Comparison of ENCODE assay signal across 23 cellular contexts in genomic region chr6:11181478-11182136, GRCh38. TPM values are rescaled to one million over a fixed set of nuclear protein-coding genes. Genes with fewer than 3 reads are reported as not detected.
DNase-seq lines count a peak whose midpoint lies in the region; ATAC-seq, FAIRE-seq and TF ChIP-seq lines count a peak whose summit lies in the region.
"Had no signal": no experiment of that assay in that cellular context is flagged by ENCODE, and none has a peak within 500 bp of the region (broad histone marks: within the 10 kb centered on the region; RNA-seq: fewer than 3 reads in every experiment).

No MANE protein-coding gene starts in this region.

- TF ChIP-seq RAD21 in HepG2 (CRISPR knock-in tag; IDR thresholded peaks at IDR 0.05) = no peak
- TF ChIP-seq RAD21 in H1 (IDR thresholded peaks at IDR 0.05 in 1 of 2, conservative IDR thresholded peaks at IDR 0.05 in 1 of 2; ENCODE audit: low read depth in 2 of 2, low read length in 2 of 2) = no peak

- no peaks in the 10 kb centered on the region for H3K23me2 ChIP-seq in H1 (ENCODE audit: low read depth, low read length)

- no TSS peak for BruUV-seq in HepG2 (replicated peaks; lab: Mats Ljungman, UMichigan)

- no peak overlapping the region for H3K4ac ChIP-seq in H1 (replicated peaks; ENCODE audit: insufficient read length, low read depth, low read length)

- H2BK120ac ChIP-seq in H1 (replicated peaks; ENCODE audit: low read depth, low read length) = no peak overlapping the region

- peak overlapping the region; percentile 45 for H3K27ac Mint-ChIP-seq in stimulated activated effector memory CD8-positive, alpha-beta T cell treated with anti-CD3 and anti-CD28 coated beads, Interleukin-12 subunit alpha, Interleukin-12 subunit beta, amount 100 ng/mL, for 72 hours
- H3K27ac Mint-ChIP-seq: B cell; CD4-positive, CD25-positive, alpha-beta regulatory T cell; CD8-positive, alpha-beta T cell; H9; HFFc6 had no signal

- DNase-seq in HepG2 (ENCODE audit: low spot score) (no peak), right lobe of liver (no peak), H1 (ENCODE audit: low read depth in 1 of 2, low spot score in 2 of 2) (no peak), NCI-H82 treated with DMSO at 0.1 percent for 48 hours (lab: John Stamatoyannopoulos, UW; ENCODE audit: unreplicated experiment) (no peak), osteoblast (ENCODE audit: insufficient read length, low spot score, missing footprints) (no peak)
- DNase-seq in stimulated activated effector memory CD8-positive, alpha-beta T cell treated with anti-CD3 and anti-CD28 coated beads, Interleukin-12 subunit alpha, Interleukin-12 subunit beta, amount 100 ng/mL, for 72 hours (ENCODE audit: low spot score in 2 of 2) = no peak
- DNase-seq in activated effector memory CD4-positive, alpha-beta T cell treated with Interleukin-2 at 50 U/mL for 16 hours = no peak
- DNase-seq: Caco-2; CD4-positive, CD25-positive, alpha-beta regulatory T cell; CD8-positive, alpha-beta T cell; DMS 273 treated with DMSO at 0.1 percent for 48 hours; DMS79; EL; GDM1; GM23248; H9; HFFc6 had no signal

- no peak overlapping the region for H4K8ac ChIP-seq in H1 (ENCODE audit: extremely low read depth, insufficient read depth, low read length)

- FAIRE-seq in HepG2 (lab: Jason Lieb, UNC) = no peak
- no peak for FAIRE-seq in H1 (lab: Jason Lieb, UNC)
- FAIRE-seq: GM12878 had no signal

- ATAC-seq in HepG2 (no peak), right lobe of liver (no peak)
- ATAC-seq in stimulated activated effector memory CD8-positive, alpha-beta T cell treated with anti-CD3 and anti-CD28 coated beads, Interleukin-12 subunit alpha, Interleukin-12 subunit beta, amount 100 ng/mL, for 72 hours = no peak
- ATAC-seq: CD8-positive, alpha-beta T cell; GM12878; HCT116 had no signal

- H3K79me2 ChIP-seq in HepG2 (ENCODE audit: insufficient read depth, low read length) (no peaks in the 10 kb centered on the region), H1 (ENCODE audit: control insufficient read depth in 1 of 2, insufficient read depth in 2 of 2, low read length in 2 of 2) (no peaks in the 10 kb centered on the region), osteoblast (ENCODE audit: insufficient read depth, low read length) (no peaks in the 10 kb centered on the region)

- no peaks in the 10 kb centered on the region for H3K4me1 Mint-ChIP-seq in stimulated activated effector memory CD8-positive, alpha-beta T cell treated with anti-CD3 and anti-CD28 coated beads, Interleukin-12 subunit alpha, Interleukin-12 subunit beta, amount 100 ng/mL, for 72 hours
- H3K4me1 Mint-ChIP-seq: B cell had no signal

- H3K9ac ChIP-seq in HepG2 (ENCODE audit: insufficient read depth, low read depth, low read length) (no peak overlapping the region), H1 (replicated peaks in 1 of 4; ENCODE audit: extremely low read depth in 1 of 4, low read depth in 3 of 4, low read length in 3 of 4) (no peak overlapping the region)
- H3K9ac ChIP-seq: BLaER1, GM23248 had no signal

- 94% methylated on average over 3 of the region's 3 CpGs for WGBS in HepG2 (ENCODE audit: low lambda C conversion rate)
- 90% methylated on average over 3 of the region's 3 CpGs for WGBS in right lobe of liver (ENCODE audit: insufficient coverage, low coverage, low lambda C conversion rate, missing lambda C conversion rate)
- WGBS in H1 (ENCODE audit: extremely low coverage in 1 of 2, insufficient coverage in 1 of 2, insufficient read length in 1 of 2, insufficient replicate concordance in 2 of 2, low coverage in 1 of 2, low lambda C conversion rate in 2 of 2, missing lambda C conversion rate in 1 of 2), 2 experiments = 92% methylated on average over 3 of the region's 3 CpGs; no CpG with 5 or more reads in 1 of the 2 experiments

- no peak overlapping the region for H2BK15ac ChIP-seq in H1 (ENCODE audit: low read length)

- H3K9me3 Mint-ChIP-seq in stimulated activated effector memory CD8-positive, alpha-beta T cell treated with anti-CD3 and anti-CD28 coated beads, Interleukin-12 subunit alpha, Interleukin-12 subunit beta, amount 100 ng/mL, for 72 hours = no peaks in the 10 kb centered on the region
- H3K9me3 Mint-ChIP-seq: HFFc6 had no signal

- in situ Hi-C loops in HepG2 (cut with HindIII; ENCODE audit: extremely low pct_ligation_motif_present, low pct_unique_long_range_greater_than_20kb) = no loop called here

- H3K4me2 ChIP-seq in HepG2 (ENCODE audit: low read depth, low read length) = no peak overlapping the region
- H3K4me2 ChIP-seq in H1 (ENCODE audit: insufficient read depth in 1 of 2, low read depth in 2 of 2, low read length in 2 of 2) = no peak overlapping the region
- no peak overlapping the region for H3K4me2 ChIP-seq in osteoblast (ENCODE audit: insufficient read depth, low read length)
- H3K4me2 ChIP-seq: BLaER1 had no signal

- H3K36me3 ChIP-seq in HepG2 (replicated peaks in 1 of 2; ENCODE audit: control insufficient read depth in 1 of 2, insufficient read depth in 2 of 2, low read length in 2 of 2) (peaks cover 13 to 26% of the 10 kb centered on the region in 2 experiments), right lobe of liver (peaks cover 0 to 18% (median 8%) of the 10 kb centered on the region in 4 donors), HEK293 (ENCODE audit: control insufficient read depth in 2 of 2, insufficient read depth in 1 of 2, low read length in 2 of 2) (peaks cover 0 to 22% of the 10 kb centered on the region in 2 experiments; a peak in 2 of 3 replicates), H1 (ENCODE audit: control insufficient read depth in 2 of 4, insufficient read depth in 4 of 4, low read length in 3 of 4) (peaks cover 0 to 8% (median 0%) of the 10 kb centered on the region in 4 experiments; a peak in 4 of 8 replicates), osteoblast (ENCODE audit: insufficient read depth, low read length) (peaks cover 34% of the 10 kb centered on the region)

- POLR2A ChIA-PET in HepG2 (lab: Yijun Ruan, JAX) (no interaction called here), HEK293 (lab: Yijun Ruan, JAX) (no interaction called here), H1 (lab: Charles Lee; ENCODE audit: partially characterized antibody) (no interaction called here)

- TF ChIP-seq CTCF in HepG2 (CRISPR knock-in tag; IDR thresholded peaks at IDR 0.05) (no peak), right lobe of liver (IDR thresholded peaks at IDR 0.05) (no peak), HEK293 (tag by site-specific recombination; IDR thresholded peaks at IDR 0.05) (no peak), H1 (IDR thresholded peaks at IDR 0.05; ENCODE audit: control extremely low read depth in 1 of 3, insufficient read depth in 1 of 3, low read depth in 1 of 3, low read length in 3 of 3) (no peak), osteoblast (IDR thresholded peaks at IDR 0.05; ENCODE audit: extremely low read depth, low read depth, low read length) (no peak)

- H4K5ac ChIP-seq in H1 (ENCODE audit: insufficient read length, low read depth, low read length) = no peak overlapping the region

- H3K36me3 Mint-ChIP-seq in stimulated activated effector memory CD8-positive, alpha-beta T cell treated with anti-CD3 and anti-CD28 coated beads, Interleukin-12 subunit alpha, Interleukin-12 subunit beta, amount 100 ng/mL, for 72 hours = peaks cover 49% of the 10 kb centered on the region

- H3K79me1 ChIP-seq in H1 (ENCODE audit: low read depth, low read length) = no peaks in the 10 kb centered on the region

- H3K27me3 ChIP-seq in HepG2 (ENCODE audit: control insufficient read depth in 1 of 2, insufficient read depth in 2 of 2, low read length in 2 of 2) (no peaks in the 10 kb centered on the region), right lobe of liver (no peaks in the 10 kb centered on the region), H1 (replicated peaks in 1 of 4; ENCODE audit: control insufficient read depth in 3 of 4, extremely low read depth in 1 of 4, insufficient read depth in 3 of 4, low read length in 3 of 4) (no peaks in the 10 kb centered on the region), osteoblast (ENCODE audit: insufficient read depth, low read length) (no peaks in the 10 kb centered on the region)
- H3K27me3 ChIP-seq: BLaER1 had no signal

- no peak overlapping the region for H2BK12ac ChIP-seq in H1 (ENCODE audit: low read depth, low read length)

- intact Hi-C loops in HepG2 (cut with micrococcal nuclease; ENCODE audit: unreplicated experiment) (no loop called here), right lobe of liver (cut with DNase I) (no loop called here)

- peaks cover 28% of the 10 kb centered on the region for H4K20me1 ChIP-seq in HepG2 (ENCODE audit: insufficient read depth, low read length)
- H4K20me1 ChIP-seq in H1 (replicated peaks in 1 of 2; ENCODE audit: control insufficient read depth in 1 of 2, insufficient read depth in 2 of 2, low read length in 2 of 2) = no peaks in the 10 kb centered on the region
- no peaks in the 10 kb centered on the region for H4K20me1 ChIP-seq in osteoblast (ENCODE audit: insufficient read depth, low read length)
- H4K20me1 ChIP-seq: BLaER1 had no signal

- H2AFZ ChIP-seq in HepG2 (ENCODE audit: low read length) (no peak overlapping the region), H1 (ENCODE audit: low read length) (no peak overlapping the region), osteoblast (ENCODE audit: low read length) (no peak overlapping the region)
- H2AFZ ChIP-seq: GM23248 had no signal

- no peak overlapping the region for H3K4me3 Mint-ChIP-seq in stimulated activated effector memory CD8-positive, alpha-beta T cell treated with anti-CD3 and anti-CD28 coated beads, Interleukin-12 subunit alpha, Interleukin-12 subunit beta, amount 100 ng/mL, for 72 hours
- H3K4me3 Mint-ChIP-seq: B cell; CD4-positive, CD25-positive, alpha-beta regulatory T cell; CD8-positive, alpha-beta T cell; H9; HFFc6 had no signal

- TF ChIP-seq EP300 in HepG2 (IDR thresholded peaks at IDR 0.05; ENCODE audit: low read depth in 2 of 2, low read length in 2 of 2) (no peak), HepG2 (CRISPR knock-in tag; IDR thresholded peaks at IDR 0.05; ENCODE audit: borderline replicate concordance) (no peak), H1 (IDR thresholded peaks at IDR 0.05; ENCODE audit: borderline replicate concordance in 1 of 2, low read depth in 2 of 2, low read length in 2 of 2) (no peak)

- no peak overlapping the region for H2AK5ac ChIP-seq in H1 (ENCODE audit: low read depth, low read length)

- H3K14ac ChIP-seq in H1 (ENCODE audit: insufficient read length) = no peak overlapping the region

- 0 out of 4 replicates have a peak, but pooled peaks of 1 of the 2 experiments have one; percentile 15 for TF ChIP-seq POLR2A in HepG2 (IDR thresholded peaks at IDR 0.05; ENCODE audit: insufficient read depth in 1 of 2, low read depth in 2 of 2, low read length in 2 of 2)
- no peak for TF ChIP-seq POLR2A in right lobe of liver (IDR thresholded peaks at IDR 0.05)
- no peak for TF ChIP-seq POLR2A in H1 (IDR thresholded peaks at IDR 0.05; ENCODE audit: control extremely low read depth in 1 of 2, low read depth in 2 of 2, low read length in 2 of 2)

- H2BK20ac ChIP-seq in H1 (ENCODE audit: low read length) = no peak overlapping the region

- no peak overlapping the region for H3K23ac ChIP-seq in H1 (ENCODE audit: insufficient read length)

- no peak overlapping the region for H3K18ac ChIP-seq in H1 (ENCODE audit: extremely low read depth, low read length)

- H3K4me1 ChIP-seq in HepG2 (ENCODE audit: insufficient read depth, low read length) (peaks cover 35% of the 10 kb centered on the region), right lobe of liver (no peaks in the 10 kb centered on the region), HEK293 (ENCODE audit: control insufficient read depth, insufficient read depth, low read length) (no peaks in the 10 kb centered on the region), H1 (replicated peaks in 1 of 4; ENCODE audit: control insufficient read depth in 3 of 4, insufficient read depth in 4 of 4, low read length in 3 of 4) (peaks cover 0 to 4% (median under 1%) of the 10 kb centered on the region in 4 experiments; a peak in 4 of 7 replicates), osteoblast (ENCODE audit: insufficient read depth, low read length) (no peaks in the 10 kb centered on the region)
- H3K4me1 ChIP-seq: BLaER1, Caco-2 had no signal

- CTCF ChIA-PET in HepG2 (lab: Yijun Ruan, JAX; ENCODE audit: low intra/inter-chr PET ratio, low total read pairs) = no interaction called here
- CTCF ChIA-PET in HEK293 (lab: Yijun Ruan, JAX) = interaction anchor here (1.3 to 2.4 kb wide), 2 partner anchors 10 to 12 kb away, joined by 3 to 13 read pairs; no protein-coding TSS in a partner anchor
- CTCF ChIA-PET in H1 (lab: Charles Lee; ENCODE audit: partially characterized antibody) = interaction anchor here (2.8 kb wide), 1 partner anchor 10 kb away, joined by 15 read pairs; no protein-coding TSS in a partner anchor

- H3K27ac ChIP-seq in HepG2 (ENCODE audit: extremely low read length, insufficient read depth, low read length) (no peak overlapping the region), right lobe of liver (no peak overlapping the region), HEK293 (ENCODE audit: extremely low read depth, low read depth, low read length) (no peak overlapping the region), H1 (ENCODE audit: low read depth, low read length) (no peak overlapping the region), osteoblast (ENCODE audit: low read depth, low read length) (no peak overlapping the region)
- H3K27ac ChIP-seq: BLaER1, C4-2B, GM23248 had no signal

- no peak overlapping the region for H2BK5ac ChIP-seq in H1 (ENCODE audit: low read depth, low read length)

- H4K91ac ChIP-seq in H1 (replicated peaks; ENCODE audit: insufficient read length, low read length) = no peak overlapping the region

- no peaks in the 10 kb centered on the region for H3K9me3 ChIP-seq in HepG2 (ENCODE audit: low read length)
- H3K9me3 ChIP-seq in right lobe of liver = no peaks in the 10 kb centered on the region
- no peaks in the 10 kb centered on the region for H3K9me3 ChIP-seq in HEK293 (ENCODE audit: control insufficient read depth, insufficient read depth, low read depth, low read length)
- peaks cover 0 to 3% of the 10 kb centered on the region in 2 experiments; a peak in 1 of 4 replicates for H3K9me3 ChIP-seq in H1 (ENCODE audit: insufficient read depth in 2 of 2, low read depth in 1 of 2, low read length in 1 of 2)
- no peaks in the 10 kb centered on the region for H3K9me3 ChIP-seq in osteoblast (ENCODE audit: low read depth, low read length)

- H3K4me3 ChIP-seq in HepG2 (replicated peaks in 1 of 3; ENCODE audit: insufficient read depth in 1 of 3, low read depth in 2 of 3, low read length in 3 of 3) (no peak overlapping the region), right lobe of liver (no peak overlapping the region), HEK293 (ENCODE audit: low read depth, low read length) (no peak overlapping the region), H1 (ENCODE audit: extremely low read depth in 1 of 4, insufficient read depth in 2 of 4, low read depth in 3 of 4, low read length in 4 of 4) (no peak overlapping the region), osteoblast (ENCODE audit: insufficient read depth, low read length) (no peak overlapping the region)
- H3K4me3 ChIP-seq: BLaER1, GM12878, GM23248 had no signal

- H3K56ac ChIP-seq in H1 (replicated peaks; ENCODE audit: insufficient read length, low read depth, low read length) = no peak overlapping the region

RNA-seq across cellular contexts. Expression of gene NEDD9, which starts 50.9 kb away (rescaled TPM):
- total RNA-seq in HepG2 (2016; rRNA removed; fragmentation: Illumina TruSeq; extraction: Trizol) (27.1 and 31.4 TPM in 2 replicates), right lobe of liver (10 to 100 TPM in 4 of 6 experiments, 1 to 10 TPM in 2; 5.1 to 59.8 (median 26.2) TPM), osteoblast (23.0 and 32.9 TPM in 2 replicates)
- total RNA-seq in HepG2 (2016; cell fraction: cytosol; rRNA removed; fragmentation: Illumina TruSeq; extraction: Trizol; ENCODE audit: low read depth) = 3.1 and 3.2 TPM in 2 replicates
- 25.2 and 29.8 TPM in 2 replicates for total RNA-seq in HepG2 (2016; cell fraction: insoluble cytoplasmic fraction; rRNA removed; fragmentation: Illumina TruSeq; extraction: Trizol)
- total RNA-seq in HepG2 (2016; cell fraction: membrane; rRNA removed; fragmentation: Illumina TruSeq; extraction: Trizol) = 11.6 and 12.3 TPM in 2 replicates
- total RNA-seq in HepG2 (2016; cell fraction: nucleus; rRNA removed; fragmentation: Illumina TruSeq; extraction: Trizol) = 24.2 and 25.4 TPM in 2 replicates
- polyA plus RNA-seq in HepG2 (2011; rRNA removed) (363 and 389 TPM in 2 replicates), H1 (2011; rRNA removed) (3.6 and 5.7 TPM in 2 replicates)
- 249 and 284 TPM in 2 replicates for polyA plus RNA-seq in HepG2 (2011; cell fraction: cytosol; rRNA removed)
- polyA plus RNA-seq in HepG2 (2011; cell fraction: nucleus; rRNA removed) = 241 and 254 TPM in 2 replicates
- 141 and 166 TPM in 2 replicates for polyA plus RNA-seq in HepG2 (2012)
- 1.5 and 2.0 TPM in 2 replicates for polyA plus RNA-seq in HepG2 (2016; cell fraction: cytosol; fragmentation: Illumina TruSeq; extraction: Trizol; ENCODE audit: low read depth)
- polyA plus RNA-seq in HepG2 (2016; cell fraction: insoluble cytoplasmic fraction; fragmentation: Illumina TruSeq; extraction: Trizol; ENCODE audit: low read depth) = 26.5 and 29.0 TPM in 2 replicates
- polyA plus RNA-seq in HepG2 (2016; cell fraction: membrane; fragmentation: Illumina TruSeq; extraction: Trizol; ENCODE audit: low read depth) = 4.0 and 4.8 TPM in 2 replicates
- 28.0 and 29.7 TPM in 2 replicates for polyA plus RNA-seq in HepG2 (2016; cell fraction: nucleus; fragmentation: Illumina TruSeq; extraction: Trizol; ENCODE audit: insufficient read depth, low read depth)
- polyA minus RNA-seq in HepG2 (2011; rRNA and poly(A)+ RNA removed; ENCODE audit: low replicate concordance) = 3.4 and 577 TPM in 2 replicates
- polyA minus RNA-seq in HepG2 (2011; cell fraction: cytosol; rRNA and poly(A)+ RNA removed) = 263 and 295 TPM in 2 replicates
- polyA minus RNA-seq in HepG2 (2011; cell fraction: nucleus; rRNA and poly(A)+ RNA removed) = 268 and 334 TPM in 2 replicates
- 12.0 and 12.8 TPM in 2 replicates for total RNA-seq in H1 (2021; fragmentation: NEBNext Ultra II Directional; extraction: Animal tissue kit (Norgen Biotek cat#: 25700))
- polyA plus RNA-seq in H1 (2011; cell fraction: cytosol; rRNA removed) = 5.1 TPM
- polyA plus RNA-seq in H1 (2011; cell fraction: nucleus; rRNA removed) = 6.5 TPM
- polyA plus RNA-seq in H1 (2012, experiment 1 of 2) = 2.8 to 5.6 TPM (median 3.9 TPM) in 4 replicates
- 1.6 TPM for polyA plus RNA-seq in H1 (2012, experiment 2 of 2)
- 4.9 TPM for polyA plus RNA-seq in H1 (2013, experiment 1 of 2)
- polyA plus RNA-seq in H1 (2013, experiment 2 of 2) = 4.8 TPM
- 10.0 and 13.9 TPM in 2 replicates for polyA minus RNA-seq in H1 (2011; rRNA and poly(A)+ RNA removed)
- 5.9 TPM for polyA minus RNA-seq in H1 (2011; cell fraction: cytosol; rRNA and poly(A)+ RNA removed)
- 5.2 TPM for polyA minus RNA-seq in H1 (2011; cell fraction: nucleus; rRNA and poly(A)+ RNA removed)

Comparison
In these comparisons a context has a peak if more than half of its experiments do, and no peak if none do; other contexts are left out.
1. Of the 63 proteins assayed by ChIP-seq in both HepG2 and HEK293: peak only in HepG2: ZNF280D and ZNF549; only in HEK293: none; in both: none; in neither: 61.